In genomic region chr1:160064746-160065145, GRCh38 we compare ENCODE assay signal across 26 cellular contexts. TPM values are rescaled to one million over a fixed set of nuclear protein-coding genes. Genes with fewer than 3 reads are reported as not detected.
"Had no signal": no experiment of that assay in that cellular context is flagged by ENCODE, and none has a peak within 500 bp of the region (broad histone marks: within the 10 kb centered on the region; RNA-seq: fewer than 3 reads in every experiment).

No MANE protein-coding gene starts in this region.

- H3K9me3 ChIP-seq: Peyer's patch had no signal

- H3K36me3 ChIP-seq: brain microvascular endothelial cell, cardiac muscle cell, Peyer's patch had no signal

- DNase-seq: activated CD4-positive, alpha-beta memory T cell treated with anti-CD3 and anti-CD28 coated beads for 36 hours; activated CD4-positive, alpha-beta T cell treated with anti-CD3 and anti-CD28 coated beads, Interleukin-2, amount 10 ng/mL, durations not matched to agents 7 days and 5 days; activated CD4-positive, CD25-positive, alpha-beta regulatory T cell; activated CD8-positive, alpha-beta memory T cell treated with anti-CD3 and anti-CD28 coated beads for 24 hours; activated effector memory CD4-positive, alpha-beta T cell treated with anti-CD3 and anti-CD28 coated beads, Interleukin-2, amount 50 U/mL, for 16 hours; activated naive CD4-positive, alpha-beta T cell treated with Interleukin-2 at 50 U/mL for 16 hours; activated naive CD8-positive, alpha-beta T cell treated with anti-CD3 and anti-CD28 coated beads, Interleukin-2, amount 50 U/mL, for 24 hours; activated T-cell treated with anti-CD3 and anti-CD28 coated beads, Interleukin-2, amount 50 U/mL, for 4 hours; amniotic stem cell; brain microvascular endothelial cell; Karpas-422; MM.1S; NCI-H1105 treated with DMSO at 0.1 percent for 48 hours; NCI-H1436 treated with DMSO at 0.1 percent for 48 hours; NCI-H187; NCI-H2081; NCI-H510A treated with DMSO at 0.1 percent for 48 hours; NCI-H69; SIG-M5; T-helper 2 cell had no signal

- H3K4me3 ChIP-seq: cardiac muscle cell, K562, Peyer's patch had no signal

- ATAC-seq: activated naive CD4-positive, alpha-beta T cell treated with anti-CD3 and anti-CD28 coated beads, Interleukin-2, amount 50 U/mL, for 72 hours; activated naive CD8-positive, alpha-beta T cell treated with anti-CD3 and anti-CD28 coated beads, Interleukin-2, amount 50 U/mL, for 24 hours; activated T-cell treated with anti-CD3 and anti-CD28 coated beads, Interleukin-2, amount 50 U/mL, for 4 hours; K562 had no signal

- H3K27ac ChIP-seq: brain microvascular endothelial cell, cardiac muscle cell, Peyer's patch, VCaP had no signal

- FAIRE-seq: astrocyte, K562 had no signal

- H3K27me3 ChIP-seq: cardiac muscle cell, Peyer's patch had no signal

RNA-seq across cellular contexts. Expression of gene KCNJ10, which starts 5.2 kb away (rescaled TPM):
- total RNA-seq: activated CD4-positive, alpha-beta memory T cell treated with anti-CD3 and anti-CD28 coated beads for 36 hours; activated CD4-positive, alpha-beta T cell treated with anti-CD3 and anti-CD28 coated beads, Interleukin-2, amount 10 ng/mL, durations not matched to agents 7 days and 5 days; activated naive CD4-positive, alpha-beta T cell treated with anti-CD3 and anti-CD28 coated beads, Interleukin-2, amount 50 U/mL, for 72 hours; K562; Peyer's patch had no signal

RNA-seq across cellular contexts. Expression of gene KCNJ9, which starts 16.6 kb away (rescaled TPM):
- total RNA-seq: activated CD4-positive, alpha-beta memory T cell treated with anti-CD3 and anti-CD28 coated beads for 36 hours; activated CD4-positive, alpha-beta T cell treated with anti-CD3 and anti-CD28 coated beads, Interleukin-2, amount 10 ng/mL, durations not matched to agents 7 days and 5 days; activated T-cell treated with anti-CD3 and anti-CD28 coated beads, Interleukin-2, amount 50 U/mL, for 4 hours; astrocyte; K562; Peyer's patch had no signal
- polyA plus RNA-seq: K562 had no signal

RNA-seq across cellular contexts. Expression of gene ATP1A2, which starts 50.8 kb away (rescaled TPM):
- total RNA-seq: activated CD4-positive, alpha-beta memory T cell treated with anti-CD3 and anti-CD28 coated beads for 36 hours; activated CD4-positive, alpha-beta T cell treated with anti-CD3 and anti-CD28 coated beads, Interleukin-2, amount 10 ng/mL, durations not matched to agents 7 days and 5 days; activated naive CD4-positive, alpha-beta T cell treated with anti-CD3 and anti-CD28 coated beads, Interleukin-2, amount 50 U/mL, for 72 hours; activated T-cell treated with anti-CD3 and anti-CD28 coated beads, Interleukin-2, amount 50 U/mL, for 4 hours had no signal
